In the genomic region with DNA sequence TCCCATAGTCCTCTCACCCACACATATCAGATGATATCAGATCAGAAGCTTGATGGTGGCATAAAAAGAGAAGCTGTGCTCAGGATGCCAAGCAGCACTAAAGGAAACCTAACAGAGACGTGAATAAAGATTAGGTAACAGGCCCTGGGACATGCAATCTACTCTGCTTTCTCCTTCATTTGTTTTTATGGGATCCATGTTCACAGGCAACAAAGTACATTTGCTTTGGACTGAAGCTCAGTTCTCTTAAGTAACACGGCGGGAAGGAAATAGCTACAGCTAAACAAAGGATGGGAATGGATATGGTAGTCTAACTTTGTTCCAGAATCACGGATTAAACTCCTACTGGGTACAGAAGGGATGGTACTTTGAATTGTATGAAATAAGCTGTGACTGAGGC, we compare ENCODE assay signal across 14 cellular contexts.
DNase-seq lines count a peak whose midpoint lies in the region; ATAC-seq, FAIRE-seq and TF ChIP-seq lines count a peak whose summit lies in the region.
"Had no signal": no experiment of that assay in that cellular context is flagged by ENCODE, and none has a peak within 500 bp of the region (broad histone marks: within the 10 kb centered on the region; RNA-seq: fewer than 3 reads in every experiment).

No MANE protein-coding gene starts in this region.

- CTCF ChIA-PET in MCF 10A (lab: Yijun Ruan, JAX) (interaction anchor here (0.6 to 7.7 kb wide), 61 partner anchors 9 to 724 kb away, joined by 3 to 158 read pairs (median 4); partner anchors contain the start of gene CALM1), endothelial cell of umbilical vein (lab: Charles Lee) (interaction anchor here (0.7 to 4.6 kb wide), 21 partner anchors 10 to 415 kb away, joined by 3 to 63 read pairs (median 4); partner anchors contain the start of gene CALM1)

- TF ChIP-seq CTCF in breast epithelium (IDR thresholded peaks at IDR 0.05) (no peak), MCF 10A (IDR thresholded peaks at IDR 0.05; ENCODE audit: unreplicated experiment) (no peak), endothelial cell of umbilical vein (IDR thresholded peaks at IDR 0.05; ENCODE audit: extremely low read depth in 1 of 2, insufficient read depth in 1 of 2, low read depth in 1 of 2, low read length in 2 of 2) (no peak), nephron progenitor cell (IDR thresholded peaks at IDR 0.05) (no peak), upper lobe of right lung (IDR thresholded peaks at IDR 0.05) (no peak)

- TF ChIP-seq POLR2A in breast epithelium (IDR thresholded peaks at IDR 0.05) (no peak), endothelial cell of umbilical vein (IDR thresholded peaks at IDR 0.05; ENCODE audit: low read depth, low read length) (no peak)

- H3K9me3 Mint-ChIP-seq in MCF 10A (ENCODE audit: unreplicated experiment) (no peaks in the 10 kb centered on the region), nephron progenitor cell (no peaks in the 10 kb centered on the region)
- H3K9me3 Mint-ChIP-seq: immature natural killer cell had no signal

- no peak overlapping the region for H3K4me3 ChIP-seq in breast epithelium
- H3K4me3 ChIP-seq in endothelial cell of umbilical vein (replicated peaks in 1 of 3; ENCODE audit: insufficient read depth in 1 of 3, low read depth in 1 of 3, low read length in 3 of 3): no peak overlapping the region
- no peak overlapping the region for H3K4me3 ChIP-seq in upper lobe of right lung
- H3K4me3 ChIP-seq: SJSA1 had no signal

- no peak for DNase-seq in breast epithelium (ENCODE audit: low spot score in 2 of 2)
- no peak for DNase-seq in MCF 10A (ENCODE audit: unreplicated experiment)
- peak; percentile 29 for DNase-seq in endothelial cell of umbilical vein (ENCODE audit: low read depth, low spot score)
- no peak for DNase-seq in nephron progenitor cell
- DNase-seq in upper lobe of right lung: no peak
- DNase-seq in posterior cingulate gyrus: no peak
- DNase-seq: activated effector memory CD4-positive, alpha-beta T cell treated with Interleukin-2 at 50 U/mL for 16 hours; effector memory CD4-positive, alpha-beta T cell; foreskin fibroblast; immature natural killer cell; stimulated activated CD4-positive, alpha-beta T cell treated with anti-CD3 and anti-CD28 coated beads, Interleukin-2, amount 100 ng/mL, for 48 hours had no signal

- H3K27ac Mint-ChIP-seq in MCF 10A (ENCODE audit: low read depth, unreplicated experiment) (no peak overlapping the region), nephron progenitor cell (peak overlapping the region; percentile 38)
- H3K27ac Mint-ChIP-seq: immature natural killer cell had no signal

- H3K4me3 Mint-ChIP-seq in MCF 10A (ENCODE audit: unreplicated experiment): no peak overlapping the region
- H3K4me3 Mint-ChIP-seq in nephron progenitor cell: no peak overlapping the region
- H3K4me3 Mint-ChIP-seq: immature natural killer cell had no signal

- H4K20me1 ChIP-seq in endothelial cell of umbilical vein (replicated peaks; ENCODE audit: control insufficient read depth, extremely low read depth, insufficient read depth, low read length): no peaks in the 10 kb centered on the region

- H3K9me3 ChIP-seq in breast epithelium (no peaks in the 10 kb centered on the region), endothelial cell of umbilical vein (replicated peaks; ENCODE audit: control insufficient read depth, insufficient read depth, low read length) (no peaks in the 10 kb centered on the region), upper lobe of right lung (no peaks in the 10 kb centered on the region)
- H3K9me3 ChIP-seq: SJSA1 had no signal

- ATAC-seq in upper lobe of right lung: no peak
- no peak for ATAC-seq in GM18498 (IDR thresholded peaks at IDR 0.05; ENCODE audit: unreplicated experiment)
- ATAC-seq in GM18861 (IDR thresholded peaks at IDR 0.05; ENCODE audit: unreplicated experiment): no peak

- H3K9ac ChIP-seq in endothelial cell of umbilical vein (replicated peaks; ENCODE audit: extremely low read depth, insufficient read depth, low read length): no peak overlapping the region

- intact Hi-C loops in breast epithelium (cut with DNase I; ENCODE audit: low total_unique reads): loop anchor here (5.0 kb wide), 1 partner anchor 459 kb away; no protein-coding TSS in a partner anchor
- intact Hi-C loops in MCF 10A (cut with micrococcal nuclease): loop anchor here (1.0 to 5.0 kb wide), 4 partner anchors 206 to 395 kb away; no protein-coding TSS in a partner anchor
- intact Hi-C loops in endothelial cell of umbilical vein (cut with micrococcal nuclease): loop anchor here (1.0 to 5.0 kb wide), 7 partner anchors 62 to 395 kb away; no protein-coding TSS in a partner anchor
- intact Hi-C loops in upper lobe of right lung (cut with DNase I): no loop called here
- intact Hi-C loops in posterior cingulate gyrus (cut with DNase I): loop anchor here (1.0 to 5.0 kb wide), 2 partner anchors 297 to 394 kb away; no protein-coding TSS in a partner anchor

- peak overlapping the region; percentile 4 to 74 for H3K27ac ChIP-seq in breast epithelium
- no peak overlapping the region for H3K27ac ChIP-seq in endothelial cell of umbilical vein (ENCODE audit: insufficient read depth, low read depth, low read length)
- peak overlapping the region; percentile 69 for H3K27ac ChIP-seq in upper lobe of right lung
- H3K27ac ChIP-seq: SJSA1 had no signal

- H3K4me1 ChIP-seq in breast epithelium (no peaks in the 10 kb centered on the region), endothelial cell of umbilical vein (ENCODE audit: control insufficient read depth, extremely low read depth, insufficient read depth, low read length) (peaks cover 13% of the 10 kb centered on the region), upper lobe of right lung (peaks cover 33% of the 10 kb centered on the region)

- BruUV-seq in MCF 10A (replicated peaks; lab: Mats Ljungman, UMichigan): no TSS peak
- BruUV-seq in endothelial cell of umbilical vein (replicated peaks; lab: Mats Ljungman, UMichigan): no TSS peak

- H3K36me3 Mint-ChIP-seq in MCF 10A (ENCODE audit: insufficient read depth, unreplicated experiment) (no peaks in the 10 kb centered on the region), nephron progenitor cell (ENCODE audit: low read depth) (no peaks in the 10 kb centered on the region)
- H3K36me3 Mint-ChIP-seq: immature natural killer cell had no signal

- H3K36me3 ChIP-seq in breast epithelium (no peaks in the 10 kb centered on the region), endothelial cell of umbilical vein (ENCODE audit: control insufficient read depth in 2 of 2, extremely low read depth in 1 of 2, insufficient read depth in 2 of 2, low read length in 2 of 2) (no peaks in the 10 kb centered on the region), upper lobe of right lung (no peaks in the 10 kb centered on the region)
- H3K36me3 ChIP-seq: SJSA1 had no signal

- no peaks in the 10 kb centered on the region for H3K4me1 Mint-ChIP-seq in MCF 10A (ENCODE audit: insufficient read depth, unreplicated experiment)
- peaks cover 47% of the 10 kb centered on the region for H3K4me1 Mint-ChIP-seq in nephron progenitor cell
- H3K4me1 Mint-ChIP-seq: immature natural killer cell had no signal

- H3K27me3 ChIP-seq in breast epithelium (no peaks in the 10 kb centered on the region), endothelial cell of umbilical vein (ENCODE audit: control insufficient read depth in 2 of 2, insufficient read depth in 2 of 2, low read length in 2 of 2) (no peaks in the 10 kb centered on the region), upper lobe of right lung (no peaks in the 10 kb centered on the region)
- H3K27me3 ChIP-seq: SJSA1 had no signal

- H2AFZ ChIP-seq in endothelial cell of umbilical vein (ENCODE audit: low read depth, low read length): no peak overlapping the region

- H3K9me1 ChIP-seq in endothelial cell of umbilical vein (replicated peaks; ENCODE audit: control insufficient read depth, extremely low read depth, insufficient read depth, low read length): no peaks in the 10 kb centered on the region

- H3K4me2 ChIP-seq in endothelial cell of umbilical vein (ENCODE audit: insufficient read depth, low read length): no peak overlapping the region

- H3K27me3 Mint-ChIP-seq in MCF 10A (ENCODE audit: insufficient read depth, unreplicated experiment) (no peaks in the 10 kb centered on the region), nephron progenitor cell (ENCODE audit: low read depth, poor library complexity) (no peaks in the 10 kb centered on the region)

- H3K79me2 ChIP-seq in endothelial cell of umbilical vein (ENCODE audit: control insufficient read depth, insufficient read depth, low read length): peaks cover 2% of the 10 kb centered on the region

- POLR2A ChIA-PET in MCF 10A (lab: Yijun Ruan, JAX): interaction anchor here (0.5 to 2.2 kb wide), 7 partner anchors 24 to 395 kb away, joined by 3 to 26 read pairs (median 3); partner anchors contain the start of gene CALM1
- POLR2A ChIA-PET in endothelial cell of umbilical vein (lab: Charles Lee): interaction anchor here (0.6 kb wide), 1 partner anchor 36 kb away, joined by 9 read pairs; no protein-coding TSS in a partner anchor

- dilution Hi-C loops in endothelial cell of umbilical vein (cut with MboI; ENCODE audit: extremely low pct_ligation_motif_present, low sequenced_read_pairs): no loop called here

- FAIRE-seq in endothelial cell of umbilical vein (lab: Jason Lieb, UNC): peak; percentile 50

TF ChIP-seq in endothelial cell of umbilical vein, 7 proteins besides CTCF, POLR2A, EP300 and RAD21:
- TF ChIP-seq FOS (IDR thresholded peaks at IDR 0.05; ENCODE audit: borderline replicate concordance, insufficient read depth, low read length) (no peak), POLR2AphosphoS5 (IDR thresholded peaks at IDR 0.05; ENCODE audit: insufficient read depth, low read depth, low read length) (no peak), MYC (IDR thresholded peaks at IDR 0.05; ENCODE audit: low read depth, low read length) (no peak), JUN (IDR thresholded peaks at IDR 0.05; ENCODE audit: borderline replicate concordance, insufficient read depth, insufficient read length, low read depth) (no peak), EZH2 (IDR thresholded peaks at IDR 0.05; ENCODE audit: borderline replicate concordance, low read depth, low read length, severe bottlenecking) (no peak), MAX (IDR thresholded peaks at IDR 0.05; ENCODE audit: insufficient read depth, insufficient read length) (no peak), GATA2 (IDR thresholded peaks at IDR 0.05; ENCODE audit: insufficient read depth, insufficient read length, low read depth, low read length) (no peak)
